ENCODE assay signal across 8 cellular contexts in genomic region chr12:113713156-113713555, GRCh38.
"Had no signal": no experiment of that assay in that cellular context is flagged by ENCODE, and none has a peak within 500 bp of the region (broad histone marks: within the 10 kb centered on the region; RNA-seq: fewer than 3 reads in every experiment).

No MANE protein-coding gene starts in this region.

- ATAC-seq: GM12878 had no signal

- FAIRE-seq: G401.6, GM12878, GM12891, GM12892, GM18507, GM19239 had no signal

- DNase-seq: GDM1, GF-D8 had no signal

- H3K4me3 ChIP-seq: GM12878 had no signal
